ENCODE assay signal across 1 cellular context in genomic region chr17:50311112-50311460, GRCh38.
TF ChIP-seq lines count a peak whose summit lies in the region.

No MANE protein-coding gene starts in this region.

TF ChIP-seq in GM12878, 131 proteins besides CTCF, POLR2A, EP300 and RAD21:
- no peak for TF ChIP-seq POLR2AphosphoS2 (IDR thresholded peaks at IDR 0.05; ENCODE audit: low read depth, low read length)
- TF ChIP-seq IKZF1 (conservative IDR thresholded peaks at IDR 0.05) = peak; percentile 51; the same call in 1 of the 2 replicates
- 0 out of 2 replicates have a peak, but pooled peaks have one; percentile 12 for TF ChIP-seq NR2F1 (conservative IDR thresholded peaks at IDR 0.05)
- TF ChIP-seq BHLHE40 (IDR thresholded peaks at IDR 0.05; ENCODE audit: borderline replicate concordance in 1 of 2, low read depth in 2 of 2, low read length in 1 of 2) = peak in 1 of 2 experiments; percentile 24; a peak in 1 of 4 replicates
- 0 out of 2 replicates have a peak, but pooled peaks have one; percentile 16 for TF ChIP-seq ATF7 (IDR thresholded peaks at IDR 0.05; ENCODE audit: low read depth)
- TF ChIP-seq SKIL (IDR thresholded peaks at IDR 0.05; ENCODE audit: low read depth, poor library complexity, severe bottlenecking) = peak; percentile 63
- peak; percentile 38 to 59; a peak in 3 of 4 replicates for TF ChIP-seq IKZF2 (IDR thresholded peaks at IDR 0.05)
- no peak for TF ChIP-seq LARP7 (IDR thresholded peaks at IDR 0.05)
- TF ChIP-seq RELB (IDR thresholded peaks at IDR 0.05; ENCODE audit: low read depth) = peak; percentile 39; the same call in 1 of the 2 replicates
